23 cellular contexts compared by ENCODE assay signal in genomic region chr18:60040966-60041365, GRCh38.
"Had no signal": no experiment of that assay in that cellular context is flagged by ENCODE, and none has a peak within 500 bp of the region (broad histone marks: within the 10 kb centered on the region; RNA-seq: fewer than 3 reads in every experiment).

No MANE protein-coding gene starts in this region.

- ATAC-seq: activated T-helper 17 cell treated with anti-CD3 and anti-CD28 coated beads, Interleukin-2, amount 50 U/mL, for 72 hours; body of pancreas had no signal

- H3K9me3 ChIP-seq: adrenal gland, body of pancreas had no signal

- H3K27me3 ChIP-seq: adrenal gland, body of pancreas had no signal

- H3K4me1 ChIP-seq: adrenal gland, body of pancreas had no signal

- DNase-seq: activated B cell treated with CpG ODN at 0.5 μM for 24 hours; activated CD4-positive, alpha-beta memory T cell treated with anti-CD3 and anti-CD28 coated beads, Interleukin-2, amount 10 ng/mL, durations not matched to agents 7 days and 5 days; activated CD4-positive, alpha-beta T cell treated with anti-CD3 and anti-CD28 coated beads for 1 hour; activated CD4-positive, alpha-beta T cell treated with anti-CD3 and anti-CD28 coated beads, Interleukin-2, amount 10 ng/mL, durations not matched to agents 24 days and 14 days; activated gamma-delta T cell treated with Interleukin-2 at 50 U/mL for 16 hours; activated naive CD4-positive, alpha-beta T cell treated with anti-CD3 and anti-CD28 coated beads, Interleukin-2, amount 10 ng/mL, durations not matched to agents 7 days and 5 days; activated naive CD8-positive, alpha-beta T cell treated with anti-CD3 and anti-CD28 coated beads, Interleukin-2, amount 10 ng/mL, durations not matched to agents 7 days and 5 days; activated T-cell treated with anti-CD3 and anti-CD28 coated beads for 4 hours; activated T-cell treated with anti-CD3 and anti-CD28 coated beads, Interleukin-2, amount 50 U/mL, for 48 hours; adrenal gland; aorta; body of pancreas; central memory CD4-positive, alpha-beta T cell; NCI-H1105 treated with DMSO at 0.1 percent for 48 hours; NCI-H1436 treated with DMSO at 0.1 percent for 48 hours; NCI-H187; NCI-H2081; NCI-H446; NCI-H524; SHP77 treated with DMSO at 0.1 percent for 48 hours; T-helper 2 cell; T1000 had no signal

- H3K36me3 ChIP-seq: adrenal gland had no signal

- H3K27ac ChIP-seq: adrenal gland, body of pancreas had no signal

- H3K4me3 ChIP-seq: adrenal gland, body of pancreas had no signal
